13 cellular contexts compared by ENCODE assay signal in the genomic region with DNA sequence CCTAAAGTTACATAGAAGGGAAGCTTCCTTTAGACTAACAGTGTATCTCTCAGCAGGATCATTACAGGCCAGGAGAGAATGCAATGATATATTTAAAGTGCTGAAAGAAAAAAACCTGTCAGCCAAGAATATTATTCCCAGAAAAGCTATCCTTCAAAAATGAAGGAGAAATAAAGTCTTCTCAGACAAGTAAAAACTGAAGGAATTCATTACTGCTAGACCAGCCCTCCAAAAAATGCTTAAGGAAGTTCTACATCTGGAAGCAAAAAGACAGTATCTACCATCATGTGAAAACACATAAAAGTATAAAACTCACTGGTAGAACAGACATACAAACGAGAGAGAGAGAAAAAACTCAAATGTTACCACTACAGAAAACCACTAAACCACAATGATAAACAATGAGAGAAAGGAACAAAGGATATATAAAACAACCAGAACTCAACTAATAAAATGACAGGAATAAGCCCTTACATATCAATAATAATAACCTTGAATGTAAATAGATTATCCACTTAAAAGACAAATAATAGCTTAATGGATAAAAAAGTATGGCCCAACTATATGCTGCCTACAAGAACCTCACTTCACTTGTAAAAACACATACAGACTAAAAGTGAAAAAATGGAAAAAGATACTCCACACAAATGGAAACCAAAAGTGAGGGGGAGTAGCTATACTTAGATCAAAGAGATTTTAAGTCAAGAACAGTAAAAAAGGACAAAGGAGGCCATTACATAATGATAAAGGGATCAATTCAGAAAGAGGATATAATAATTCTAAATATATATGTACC. TPM values are rescaled to one million over a fixed set of nuclear protein-coding genes. Genes with fewer than 3 reads are reported as not detected.
DNase-seq lines count a peak whose midpoint lies in the region; ATAC-seq and TF ChIP-seq lines count a peak whose summit lies in the region.
"Had no signal": no experiment of that assay in that cellular context is flagged by ENCODE, and none has a peak within 500 bp of the region (broad histone marks: within the 10 kb centered on the region; RNA-seq: fewer than 3 reads in every experiment).

No MANE protein-coding gene starts in this region.

- no peaks in the 10 kb centered on the region for H3K27me3 Mint-ChIP-seq in activated T-cell treated with anti-CD3 and anti-CD28 coated beads, Interleukin-2, amount 50 U/mL, for 72 hours (ENCODE audit: low read depth)
- H3K27me3 Mint-ChIP-seq in activated T-helper 2 cell treated with anti-CD3 and anti-CD28 coated beads, Interferon-gamma antibody, Interleukin-2, Interleukin-4, amounts not matched to agents 10 μg/mL and 5 μg/mL and 100 μg/mL, durations not matched to agents 14 hours and 24 hours and 36 hours (ENCODE audit: low read depth): no peaks in the 10 kb centered on the region
- no peaks in the 10 kb centered on the region; the same call in 1 of the 2 replicates for H3K27me3 Mint-ChIP-seq in WTC11 (ENCODE audit: low read depth)

- DNase-seq in activated T-cell treated with anti-CD3 and anti-CD28 coated beads, Interleukin-2, amount 50 U/mL, for 72 hours: no peak
- DNase-seq in activated T-cell treated with anti-CD3 and anti-CD28 coated beads for 4 hours (no peak), NCI-H524 (lab: John Stamatoyannopoulos, UW) (no peak), WTC11 (ENCODE audit: low spot score) (no peak)
- DNase-seq in activated T-helper 2 cell treated with anti-CD3 and anti-CD28 coated beads, Interferon-gamma antibody, Interleukin-2, Interleukin-4, amounts not matched to agents 10 μg/mL and 5 μg/mL and 100 μg/mL, durations not matched to agents 14 hours and 24 hours and 36 hours (ENCODE audit: low spot score): no peak
- no peak for DNase-seq in stimulated activated naive CD8-positive, alpha-beta T cell treated with anti-CD3 and anti-CD28 coated beads, Interleukin-15, Interleukin-2, amounts not matched to agents 100 U/mL and 50 U/mL, for 24 hours
- DNase-seq: Calu3; effector CD4-positive, alpha-beta T cell; IMR-90; NCI-H1436 treated with DMSO at 0.1 percent for 48 hours; NCI-H510A had no signal

- CTCF ChIA-PET in WTC11 (lab: Charles Lee): interaction anchor here (0.9 to 2.4 kb wide), 2 partner anchors 20 to 45 kb away, joined by 3 to 20 read pairs; no protein-coding TSS in a partner anchor

- TF ChIP-seq CTCF in WTC11 (IDR thresholded peaks at IDR 0.05): no peak

- peak overlapping the region; percentile 7 to 44 for H3K4me3 Mint-ChIP-seq in activated T-cell treated with anti-CD3 and anti-CD28 coated beads, Interleukin-2, amount 50 U/mL, for 72 hours
- H3K4me3 Mint-ChIP-seq in activated T-helper 2 cell treated with anti-CD3 and anti-CD28 coated beads, Interferon-gamma antibody, Interleukin-2, Interleukin-4, amounts not matched to agents 10 μg/mL and 5 μg/mL and 100 μg/mL, durations not matched to agents 14 hours and 24 hours and 36 hours (ENCODE audit: low read depth): no peak overlapping the region
- no peak overlapping the region for H3K4me3 Mint-ChIP-seq in WTC11

- H3K9me3 Mint-ChIP-seq in activated T-cell treated with anti-CD3 and anti-CD28 coated beads, Interleukin-2, amount 50 U/mL, for 72 hours: peaks cover 20 to 30% of the 10 kb centered on the region in 2 donors
- H3K9me3 Mint-ChIP-seq in activated T-helper 2 cell treated with anti-CD3 and anti-CD28 coated beads, Interferon-gamma antibody, Interleukin-2, Interleukin-4, amounts not matched to agents 10 μg/mL and 5 μg/mL and 100 μg/mL, durations not matched to agents 14 hours and 24 hours and 36 hours: peaks cover 56% of the 10 kb centered on the region
- H3K9me3 Mint-ChIP-seq in WTC11: peaks cover 41% of the 10 kb centered on the region

- peak overlapping the region; percentile 26 for H3K27ac Mint-ChIP-seq in activated T-cell treated with anti-CD3 and anti-CD28 coated beads, Interleukin-2, amount 50 U/mL, for 72 hours
- H3K27ac Mint-ChIP-seq in activated T-helper 2 cell treated with anti-CD3 and anti-CD28 coated beads, Interferon-gamma antibody, Interleukin-2, Interleukin-4, amounts not matched to agents 10 μg/mL and 5 μg/mL and 100 μg/mL, durations not matched to agents 14 hours and 24 hours and 36 hours: peak overlapping the region; percentile 69
- no peak overlapping the region for H3K27ac Mint-ChIP-seq in WTC11

- peak; percentile 81 to 88 for ATAC-seq in activated T-cell treated with anti-CD3 and anti-CD28 coated beads, Interleukin-2, amount 50 U/mL, for 72 hours (replicated peaks in 1 of 2)
- ATAC-seq in HG02870 (IDR thresholded peaks at IDR 0.05; ENCODE audit: unreplicated experiment): peak; percentile 50
- peak; percentile 88 for ATAC-seq in stimulated activated naive CD8-positive, alpha-beta T cell treated with anti-CD3 and anti-CD28 coated beads, Interleukin-15, Interleukin-2, amounts not matched to agents 100 U/mL and 50 U/mL, for 24 hours
- no peak for ATAC-seq in HG02623 (IDR thresholded peaks at IDR 0.05; ENCODE audit: unreplicated experiment)
- ATAC-seq in WTC11: no peak

- peaks cover 52 to 73% of the 10 kb centered on the region in 2 donors for H3K36me3 Mint-ChIP-seq in activated T-cell treated with anti-CD3 and anti-CD28 coated beads, Interleukin-2, amount 50 U/mL, for 72 hours (ENCODE audit: insufficient read depth in 2 of 2)
- H3K36me3 Mint-ChIP-seq in activated T-helper 2 cell treated with anti-CD3 and anti-CD28 coated beads, Interferon-gamma antibody, Interleukin-2, Interleukin-4, amounts not matched to agents 10 μg/mL and 5 μg/mL and 100 μg/mL, durations not matched to agents 14 hours and 24 hours and 36 hours (ENCODE audit: low read depth): peaks cover 91% of the 10 kb centered on the region
- H3K36me3 Mint-ChIP-seq in WTC11: peaks cover 69% of the 10 kb centered on the region

- H3K4me1 Mint-ChIP-seq in activated T-cell treated with anti-CD3 and anti-CD28 coated beads, Interleukin-2, amount 50 U/mL, for 72 hours (ENCODE audit: low read depth): peaks cover 47% of the 10 kb centered on the region
- peaks cover 41% of the 10 kb centered on the region for H3K4me1 Mint-ChIP-seq in activated T-helper 2 cell treated with anti-CD3 and anti-CD28 coated beads, Interferon-gamma antibody, Interleukin-2, Interleukin-4, amounts not matched to agents 10 μg/mL and 5 μg/mL and 100 μg/mL, durations not matched to agents 14 hours and 24 hours and 36 hours (ENCODE audit: low read depth)
- H3K4me1 Mint-ChIP-seq in WTC11: 0 out of 2 replicates have a peak, but pooled peaks cover 4% of the 10 kb centered on the region

- intact Hi-C loops in activated T-helper 2 cell treated with anti-CD3 and anti-CD28 coated beads, Interferon-gamma antibody, Interleukin-2, Interleukin-4, amounts not matched to agents 10 μg/mL and 5 μg/mL and 100 μg/mL, durations not matched to agents 14 hours and 24 hours and 36 hours (cut with micrococcal nuclease): loop anchor here (1.0 kb wide), 2 partner anchors 16 to 48 kb away; no protein-coding TSS in a partner anchor

- POLR2A ChIA-PET in WTC11 (lab: Charles Lee): interaction anchor here (0.6 kb wide), 1 partner anchor 484 kb away, joined by 4 read pairs; no protein-coding TSS in a partner anchor

TF ChIP-seq in WTC11, 78 proteins besides CTCF, POLR2A, EP300 and RAD21 (continues in another document):
- TF ChIP-seq, protein P1, sequence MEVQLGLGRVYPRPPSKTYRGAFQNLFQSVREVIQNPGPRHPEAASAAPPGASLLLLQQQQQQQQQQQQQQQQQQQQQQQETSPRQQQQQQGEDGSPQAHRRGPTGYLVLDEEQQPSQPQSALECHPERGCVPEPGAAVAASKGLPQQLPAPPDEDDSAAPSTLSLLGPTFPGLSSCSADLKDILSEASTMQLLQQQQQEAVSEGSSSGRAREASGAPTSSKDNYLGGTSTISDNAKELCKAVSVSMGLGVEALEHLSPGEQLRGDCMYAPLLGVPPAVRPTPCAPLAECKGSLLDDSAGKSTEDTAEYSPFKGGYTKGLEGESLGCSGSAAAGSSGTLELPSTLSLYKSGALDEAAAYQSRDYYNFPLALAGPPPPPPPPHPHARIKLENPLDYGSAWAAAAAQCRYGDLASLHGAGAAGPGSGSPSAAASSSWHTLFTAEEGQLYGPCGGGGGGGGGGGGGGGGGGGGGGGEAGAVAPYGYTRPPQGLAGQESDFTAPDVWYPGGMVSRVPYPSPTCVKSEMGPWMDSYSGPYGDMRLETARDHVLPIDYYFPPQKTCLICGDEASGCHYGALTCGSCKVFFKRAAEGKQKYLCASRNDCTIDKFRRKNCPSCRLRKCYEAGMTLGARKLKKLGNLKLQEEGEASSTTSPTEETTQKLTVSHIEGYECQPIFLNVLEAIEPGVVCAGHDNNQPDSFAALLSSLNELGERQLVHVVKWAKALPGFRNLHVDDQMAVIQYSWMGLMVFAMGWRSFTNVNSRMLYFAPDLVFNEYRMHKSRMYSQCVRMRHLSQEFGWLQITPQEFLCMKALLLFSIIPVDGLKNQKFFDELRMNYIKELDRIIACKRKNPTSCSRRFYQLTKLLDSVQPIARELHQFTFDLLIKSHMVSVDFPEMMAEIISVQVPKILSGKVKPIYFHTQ (CRISPR knock-in tag; IDR thresholded peaks at IDR 0.05): no peak
- TF ChIP-seq FOXK1 (CRISPR knock-in tag; IDR thresholded peaks at IDR 0.05) (no peak), TEAD4 (CRISPR knock-in tag; IDR thresholded peaks at IDR 0.05) (no peak), CREB1 (CRISPR knock-in tag; IDR thresholded peaks at IDR 0.05) (no peak), JUN (CRISPR knock-in tag; IDR thresholded peaks at IDR 0.05) (no peak), TEAD1 (CRISPR knock-in tag; IDR thresholded peaks at IDR 0.05) (no peak), MYBL2 (CRISPR knock-in tag; IDR thresholded peaks at IDR 0.05) (no peak), ZNF138 (CRISPR knock-in tag; conservative IDR thresholded peaks at IDR 0.05) (no peak), SMAD4 (CRISPR knock-in tag; IDR thresholded peaks at IDR 0.05) (no peak)
- TF ChIP-seq, protein P2, sequence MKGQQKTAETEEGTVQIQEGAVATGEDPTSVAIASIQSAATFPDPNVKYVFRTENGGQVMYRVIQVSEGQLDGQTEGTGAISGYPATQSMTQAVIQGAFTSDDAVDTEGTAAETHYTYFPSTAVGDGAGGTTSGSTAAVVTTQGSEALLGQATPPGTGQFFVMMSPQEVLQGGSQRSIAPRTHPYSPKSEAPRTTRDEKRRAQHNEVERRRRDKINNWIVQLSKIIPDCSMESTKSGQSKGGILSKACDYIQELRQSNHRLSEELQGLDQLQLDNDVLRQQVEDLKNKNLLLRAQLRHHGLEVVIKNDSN (CRISPR knock-in tag; IDR thresholded peaks at IDR 0.05): no peak

RNA-seq across cellular contexts. Expression of a gene that starts 22.0 kb away (rescaled TPM):
- 10 to 100 TPM; 41.8 to 44.9 TPM for total RNA-seq in activated T-cell treated with anti-CD3 and anti-CD28 coated beads, Interleukin-2, amount 50 U/mL, for 72 hours
- 45.4 and 52.6 TPM in 2 replicates for total RNA-seq in activated T-helper 2 cell treated with anti-CD3 and anti-CD28 coated beads, Interferon-gamma antibody, Interleukin-2, Interleukin-4, amounts not matched to agents 10 μg/mL and 5 μg/mL and 100 μg/mL, durations not matched to agents 14 hours and 24 hours and 36 hours
- 55.7 to 60.8 TPM (median 57.2 TPM) in 3 replicates for total RNA-seq in WTC11 (2021)

RNA-seq across cellular contexts. Expression of a gene that starts 22.1 kb away (rescaled TPM):
- 10 to 100 TPM; 17.7 to 18.2 TPM for total RNA-seq in activated T-cell treated with anti-CD3 and anti-CD28 coated beads, Interleukin-2, amount 50 U/mL, for 72 hours
- 16.7 and 18.7 TPM in 2 replicates for total RNA-seq in activated T-helper 2 cell treated with anti-CD3 and anti-CD28 coated beads, Interferon-gamma antibody, Interleukin-2, Interleukin-4, amounts not matched to agents 10 μg/mL and 5 μg/mL and 100 μg/mL, durations not matched to agents 14 hours and 24 hours and 36 hours
- total RNA-seq in WTC11 (2021): 19.3 to 21.5 TPM (median 20.9 TPM) in 3 replicates

Comparison
In these comparisons a context has a peak if more than half of its experiments do, and no peak if none do; other contexts are left out.
1. ATAC-seq: peak in activated T-cell treated with anti-CD3 and anti-CD28 coated beads, Interleukin-2, amount 50 U/mL, for 72 hours (2 of 2), HG02870 (single experiment) and stimulated activated naive CD8-positive, alpha-beta T cell treated with anti-CD3 and anti-CD28 coated beads, Interleukin-15, Interleukin-2, amounts not matched to agents 100 U/mL and 50 U/mL, for 24 hours (single experiment); none in HG02623 (single experiment) and WTC11 (single experiment).
2. H3K4me3 Mint-ChIP-seq: peak in activated T-cell treated with anti-CD3 and anti-CD28 coated beads, Interleukin-2, amount 50 U/mL, for 72 hours (2 of 2); none in activated T-helper 2 cell treated with anti-CD3 and anti-CD28 coated beads, Interferon-gamma antibody, Interleukin-2, Interleukin-4, amounts not matched to agents 10 μg/mL and 5 μg/mL and 100 μg/mL, durations not matched to agents 14 hours and 24 hours and 36 hours (single experiment) and WTC11 (single experiment).